In the genomic region with DNA sequence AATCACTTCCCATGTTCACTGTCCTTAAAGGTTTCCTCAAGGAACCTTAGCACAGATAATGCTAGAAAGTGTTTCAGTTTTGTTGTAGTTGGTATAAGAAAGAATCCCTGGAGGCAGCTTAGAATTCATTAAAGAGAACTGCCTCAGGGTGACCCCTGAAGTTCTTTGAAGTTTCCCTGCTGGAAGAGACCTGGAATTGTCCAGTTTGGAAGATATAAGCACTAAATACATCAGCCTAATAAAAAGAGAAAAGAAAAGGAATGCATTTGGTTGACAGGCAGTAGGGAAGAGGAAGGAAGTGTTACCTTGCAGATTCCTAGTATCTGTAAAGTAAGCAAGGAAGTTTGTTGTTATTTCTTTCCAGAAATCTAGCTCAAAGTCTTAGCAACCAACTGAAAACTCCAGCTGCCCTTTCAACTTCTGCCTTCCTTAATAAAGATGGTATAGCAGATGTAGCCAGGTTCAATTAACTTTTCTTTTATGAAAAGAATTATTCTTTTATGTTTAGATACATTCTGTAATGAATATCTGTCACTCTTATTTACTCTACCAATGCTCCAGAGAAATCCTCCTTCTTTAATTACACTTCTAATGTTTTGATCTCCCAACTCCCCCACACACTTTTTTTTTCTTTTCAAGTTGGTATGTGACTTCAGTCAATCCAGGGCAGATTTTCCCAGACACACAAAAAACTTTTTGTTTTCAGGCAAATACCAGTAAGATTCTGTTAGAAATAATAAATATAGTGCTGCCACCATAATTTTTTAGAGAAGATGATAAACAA, we compare ENCODE assay signal across 19 cellular contexts.
DNase-seq lines count a peak whose midpoint lies in the region; ATAC-seq and TF ChIP-seq lines count a peak whose summit lies in the region.
"Had no signal": no experiment of that assay in that cellular context is flagged by ENCODE, and none has a peak within 500 bp of the region (broad histone marks: within the 10 kb centered on the region; RNA-seq: fewer than 3 reads in every experiment).

No MANE protein-coding gene starts in this region.

- no peaks in the 10 kb centered on the region for H3K36me3 Mint-ChIP-seq in activated CD4-positive, alpha-beta memory T cell treated with anti-CD3 and anti-CD28 coated beads, Interleukin-2, amount 10 ng/mL, durations not matched to agents 7 days and 5 days (ENCODE audit: low read depth)
- H3K36me3 Mint-ChIP-seq: CD4-positive, alpha-beta memory T cell had no signal

- peak; percentile 4 for DNase-seq in astrocyte of the hippocampus (ENCODE audit: low read depth, low spot score)
- no peak for DNase-seq in substantia nigra (lab: John Stamatoyannopoulos, UW)
- DNase-seq in activated CD4-positive, alpha-beta memory T cell treated with anti-CD3 and anti-CD28 coated beads, Interleukin-2, amount 10 ng/mL, durations not matched to agents 7 days and 5 days = no peak
- DNase-seq in germinal center (ENCODE audit: low spot score) = no peak
- DNase-seq: Calu3; CD4-positive, alpha-beta memory T cell; H7; NCI-H1105; NCI-H2081; NCI-H2171 treated with DMSO at 0.1 percent for 48 hours; NCI-H748 treated with DMSO at 0.1 percent for 48 hours; RPMI8226; SHP77 treated with DMSO at 0.1 percent for 48 hours had no signal

- no peaks in the 10 kb centered on the region for H3K9me3 Mint-ChIP-seq in activated CD4-positive, alpha-beta memory T cell treated with anti-CD3 and anti-CD28 coated beads, Interleukin-2, amount 10 ng/mL, durations not matched to agents 7 days and 5 days
- H3K9me3 Mint-ChIP-seq: CD4-positive, alpha-beta memory T cell had no signal

- H3K36me3 ChIP-seq in HEK293 (ENCODE audit: control insufficient read depth in 2 of 2, insufficient read depth in 1 of 2, low read length in 2 of 2) (no peaks in the 10 kb centered on the region), mesodermal cell (ENCODE audit: control insufficient read depth, insufficient read depth, low read length) (peaks cover 6% of the 10 kb centered on the region)
- H3K36me3 ChIP-seq: BLaER1 had no signal

- H3K4me1 ChIP-seq in HEK293 (ENCODE audit: control insufficient read depth, insufficient read depth, low read length) (peaks cover 3% of the 10 kb centered on the region; the same call in 1 of the 2 replicates), mesodermal cell (ENCODE audit: control insufficient read depth, insufficient read depth, low read length, poor library complexity, severe bottlenecking) (peaks cover 17% of the 10 kb centered on the region)
- H3K4me1 ChIP-seq: BLaER1 had no signal

- no peaks in the 10 kb centered on the region for H3K9me3 ChIP-seq in HEK293 (ENCODE audit: control insufficient read depth, insufficient read depth, low read depth, low read length)
- H3K9me3 ChIP-seq in mesodermal cell (ENCODE audit: control insufficient read depth, low read length) = no peaks in the 10 kb centered on the region
- H3K9me3 ChIP-seq: BLaER1 had no signal

- no peak for ATAC-seq in HG03280 (IDR thresholded peaks at IDR 0.05; ENCODE audit: unreplicated experiment)
- ATAC-seq: GM12878, SK-N-SH treated with all-trans-retinoic acid at 6 μM for 48 hours had no signal

- CTCF ChIA-PET in HEK293 (lab: Yijun Ruan, JAX) = no interaction called here
- CTCF ChIA-PET in activated CD4-positive, alpha-beta memory T cell treated with anti-CD3 and anti-CD28 coated beads, Interleukin-2, amount 10 ng/mL, durations not matched to agents 7 days and 5 days (lab: Charles Lee) = no interaction called here

- POLR2A ChIA-PET in HEK293 (lab: Yijun Ruan, JAX) = no interaction called here
- POLR2A ChIA-PET in activated CD4-positive, alpha-beta memory T cell treated with anti-CD3 and anti-CD28 coated beads, Interleukin-2, amount 10 ng/mL, durations not matched to agents 7 days and 5 days (lab: Charles Lee) = no interaction called here

- H3K27ac ChIP-seq in HEK293 (ENCODE audit: extremely low read depth, low read depth, low read length) = no peak overlapping the region
- peak overlapping the region; percentile 73 for H3K27ac ChIP-seq in mesodermal cell (ENCODE audit: low read depth, low read length, severe bottlenecking)
- H3K27ac ChIP-seq in substantia nigra (ENCODE audit: low read depth, low read length, poor library complexity, severe bottlenecking) = peak overlapping the region; percentile 19
- H3K27ac ChIP-seq: BLaER1 had no signal

- no peak overlapping the region for H3K4me3 Mint-ChIP-seq in activated CD4-positive, alpha-beta memory T cell treated with anti-CD3 and anti-CD28 coated beads, Interleukin-2, amount 10 ng/mL, durations not matched to agents 7 days and 5 days
- H3K4me3 Mint-ChIP-seq: CD4-positive, alpha-beta memory T cell had no signal

- H3K27me3 Mint-ChIP-seq in activated CD4-positive, alpha-beta memory T cell treated with anti-CD3 and anti-CD28 coated beads, Interleukin-2, amount 10 ng/mL, durations not matched to agents 7 days and 5 days = no peaks in the 10 kb centered on the region
- H3K27me3 Mint-ChIP-seq: CD4-positive, alpha-beta memory T cell had no signal

- H3K27ac Mint-ChIP-seq in activated CD4-positive, alpha-beta memory T cell treated with anti-CD3 and anti-CD28 coated beads, Interleukin-2, amount 10 ng/mL, durations not matched to agents 7 days and 5 days = no peak overlapping the region
- H3K27ac Mint-ChIP-seq: CD4-positive, alpha-beta memory T cell had no signal

- H3K4me3 ChIP-seq in HEK293 (ENCODE audit: low read depth, low read length) (no peak overlapping the region), mesodermal cell (ENCODE audit: extremely low read depth, insufficient read depth, low read length, poor library complexity, severe bottlenecking) (no peak overlapping the region)
- H3K4me3 ChIP-seq: BLaER1, GM12878 had no signal

- TF ChIP-seq CTCF in HEK293 (tag by site-specific recombination; IDR thresholded peaks at IDR 0.05) = no peak

- no peaks in the 10 kb centered on the region for H3K4me1 Mint-ChIP-seq in activated CD4-positive, alpha-beta memory T cell treated with anti-CD3 and anti-CD28 coated beads, Interleukin-2, amount 10 ng/mL, durations not matched to agents 7 days and 5 days
- H3K4me1 Mint-ChIP-seq: CD4-positive, alpha-beta memory T cell had no signal

TF ChIP-seq in HEK293, 187 proteins besides CTCF, POLR2A, EP300 and RAD21:
- peak; percentile 67 for TF ChIP-seq WT1 (tag by site-specific recombination; IDR thresholded peaks at IDR 0.05)
- no peak for TF ChIP-seq ZNF571 (tag by site-specific recombination; IDR thresholded peaks at IDR 0.05)
- TF ChIP-seq HOXA7 (CRISPR knock-in tag; IDR thresholded peaks at IDR 0.05; ENCODE audit: borderline replicate concordance) = no peak
- TF ChIP-seq, protein P1, sequence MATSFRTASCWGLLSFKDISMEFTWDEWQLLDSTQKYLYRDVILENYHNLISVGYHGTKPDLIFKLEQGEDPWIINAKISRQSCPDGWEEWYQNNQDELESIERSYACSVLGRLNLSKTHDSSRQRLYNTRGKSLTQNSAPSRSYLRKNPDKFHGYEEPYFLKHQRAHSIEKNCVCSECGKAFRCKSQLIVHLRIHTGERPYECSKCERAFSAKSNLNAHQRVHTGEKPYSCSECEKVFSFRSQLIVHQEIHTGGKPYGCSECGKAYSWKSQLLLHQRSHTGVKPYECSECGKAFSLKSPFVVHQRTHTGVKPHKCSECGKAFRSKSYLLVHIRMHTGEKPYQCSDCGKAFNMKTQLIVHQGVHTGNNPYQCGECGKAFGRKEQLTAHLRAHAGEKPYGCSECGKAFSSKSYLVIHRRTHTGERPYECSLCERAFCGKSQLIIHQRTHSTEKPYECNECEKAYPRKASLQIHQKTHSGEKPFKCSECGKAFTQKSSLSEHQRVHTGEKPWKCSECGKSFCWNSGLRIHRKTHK (tag by site-specific recombination; IDR thresholded peaks at IDR 0.05) = no peak
